8 cellular contexts compared by ENCODE assay signal in genomic region chr14:51219473-51220448, GRCh38. TPM values are rescaled to one million over a fixed set of nuclear protein-coding genes. Genes with fewer than 3 reads are reported as not detected.
A peak's percentile ranks its signal among the peaks of the same experiment; 100 is the strongest.
DNase-seq lines count a peak whose midpoint lies in the region; ATAC-seq, FAIRE-seq and TF ChIP-seq lines count a peak whose summit lies in the region.

No MANE protein-coding gene starts in this region.

- H3K4me1 Mint-ChIP-seq in type B pancreatic cell (ENCODE audit: unreplicated experiment): no peaks in the 10 kb centered on the region
- H3K4me1 Mint-ChIP-seq in activated CD4-positive, alpha-beta T cell treated with anti-CD3 and anti-CD28 coated beads, Interleukin-2, amount 10 ng/mL, durations not matched to agents 24 days and 14 days: no peaks in the 10 kb centered on the region

- H3K27ac ChIP-seq in HEK293 (ENCODE audit: extremely low read depth, low read depth, low read length): no peak overlapping the region

- intact Hi-C loops in activated CD4-positive, alpha-beta T cell treated with anti-CD3 and anti-CD28 coated beads, Interleukin-2, amount 10 ng/mL, durations not matched to agents 24 days and 14 days (cut with micrococcal nuclease): no loop called here

- H3K4me1 ChIP-seq in HEK293 (ENCODE audit: control insufficient read depth, insufficient read depth, low read length): no peaks in the 10 kb centered on the region

- no peaks in the 10 kb centered on the region for H3K9me3 ChIP-seq in HEK293 (ENCODE audit: control insufficient read depth, insufficient read depth, low read depth, low read length)

- peak; percentile 68 for FAIRE-seq in RCC 7860 (lab: Jason Lieb, UNC)
- FAIRE-seq in frontal cortex (lab: Jason Lieb, UNC): peak; percentile 98

- POLR2A ChIA-PET in HEK293 (lab: Yijun Ruan, JAX): no interaction called here

- no peak overlapping the region for H3K4me3 Mint-ChIP-seq in type B pancreatic cell
- H3K4me3 Mint-ChIP-seq in activated CD4-positive, alpha-beta T cell treated with anti-CD3 and anti-CD28 coated beads, Interleukin-2, amount 10 ng/mL, durations not matched to agents 24 days and 14 days: no peak overlapping the region

- CTCF ChIA-PET in HEK293 (lab: Yijun Ruan, JAX): interaction anchor here (0.6 to 1.2 kb wide), 14 partner anchors 11 to 1630 kb away, joined by 3 to 6 read pairs (median 4); no protein-coding TSS in a partner anchor

- H3K9me3 Mint-ChIP-seq in type B pancreatic cell: peaks cover 6% of the 10 kb centered on the region
- no peaks in the 10 kb centered on the region for H3K9me3 Mint-ChIP-seq in activated CD4-positive, alpha-beta T cell treated with anti-CD3 and anti-CD28 coated beads, Interleukin-2, amount 10 ng/mL, durations not matched to agents 24 days and 14 days

- ATAC-seq in GM18907 (IDR thresholded peaks at IDR 0.05; ENCODE audit: unreplicated experiment): no peak

- no peak overlapping the region for H3K4me3 ChIP-seq in HEK293 (ENCODE audit: low read depth, low read length)

- TF ChIP-seq CTCF in HEK293 (tag by site-specific recombination; IDR thresholded peaks at IDR 0.05) (no peak), type B pancreatic cell (conservative IDR thresholded peaks at IDR 0.05) (peak; percentile 89)

- no peaks in the 10 kb centered on the region for H3K36me3 Mint-ChIP-seq in type B pancreatic cell
- no peaks in the 10 kb centered on the region for H3K36me3 Mint-ChIP-seq in activated CD4-positive, alpha-beta T cell treated with anti-CD3 and anti-CD28 coated beads, Interleukin-2, amount 10 ng/mL, durations not matched to agents 24 days and 14 days (ENCODE audit: low read depth)

- H3K36me3 ChIP-seq in HEK293 (ENCODE audit: control insufficient read depth in 2 of 2, insufficient read depth in 1 of 2, low read length in 2 of 2): no peaks in the 10 kb centered on the region

- H3K27ac Mint-ChIP-seq in type B pancreatic cell: no peak overlapping the region
- no peak overlapping the region for H3K27ac Mint-ChIP-seq in activated CD4-positive, alpha-beta T cell treated with anti-CD3 and anti-CD28 coated beads, Interleukin-2, amount 10 ng/mL, durations not matched to agents 24 days and 14 days

- DNase-seq in AG20443 (ENCODE audit: low spot score): peak; percentile 43
- peak; percentile 6 for DNase-seq in RCC 7860 (ENCODE audit: low spot score)
- DNase-seq in frontal cortex (ENCODE audit: low spot score in 2 of 2): peak in 1 of 2 donors; percentile 16
- DNase-seq in type B pancreatic cell (ENCODE audit: extremely low spot score, unreplicated experiment): no peak
- no peak for DNase-seq in stimulated activated CD4-positive, alpha-beta T cell treated with anti-CD3 and anti-CD28 coated beads, Interleukin-2, amount 100 ng/mL, for 48 hours
- DNase-seq in activated CD4-positive, alpha-beta T cell treated with anti-CD3 and anti-CD28 coated beads, Interleukin-2, amount 10 ng/mL, durations not matched to agents 24 days and 14 days: no peak

- no peaks in the 10 kb centered on the region for H3K27me3 Mint-ChIP-seq in type B pancreatic cell
- H3K27me3 Mint-ChIP-seq in activated CD4-positive, alpha-beta T cell treated with anti-CD3 and anti-CD28 coated beads, Interleukin-2, amount 10 ng/mL, durations not matched to agents 24 days and 14 days: peaks cover 2% of the 10 kb centered on the region

TF ChIP-seq in HEK293, 187 proteins besides CTCF, POLR2A, EP300 and RAD21:
- TF ChIP-seq ZNF654 (tag by site-specific recombination; IDR thresholded peaks at IDR 0.05; ENCODE audit: low read depth): peak; percentile 70
- TF ChIP-seq BCL11B (tag by site-specific recombination; IDR thresholded peaks at IDR 0.05; ENCODE audit: low read depth): no peak
TF ChIP-seq in HEK293: peak in this region for 1.

RNA-seq across cellular contexts. Expression of gene TMX1, which starts 20.3 kb away (rescaled TPM):
- total RNA-seq in frontal cortex: 22.0 TPM
- 28.8 and 31.4 TPM in 2 replicates for total RNA-seq in type B pancreatic cell (ENCODE audit: low replicate concordance)
- 53.1 and 53.6 TPM in 2 replicates for total RNA-seq in activated CD4-positive, alpha-beta T cell treated with anti-CD3 and anti-CD28 coated beads, Interleukin-2, amount 10 ng/mL, durations not matched to agents 24 days and 14 days

Comparison
In these comparisons a context has a peak if more than half of its experiments do, and no peak if none do; other contexts are left out.
1. DNase-seq: peak in AG20443 (single experiment) and RCC 7860 (single experiment); none in type B pancreatic cell (single experiment), stimulated activated CD4-positive, alpha-beta T cell treated with anti-CD3 and anti-CD28 coated beads, Interleukin-2, amount 100 ng/mL, for 48 hours (0 of 2) and activated CD4-positive, alpha-beta T cell treated with anti-CD3 and anti-CD28 coated beads, Interleukin-2, amount 10 ng/mL, durations not matched to agents 24 days and 14 days (single experiment).